Comparison of ENCODE assay signal across 9 cellular contexts in genomic region chr11:123103326-123103980, GRCh38. TPM values are rescaled to one million over a fixed set of nuclear protein-coding genes. Genes with fewer than 3 reads are reported as not detected.
DNase-seq lines count a peak whose midpoint lies in the region; ATAC-seq, FAIRE-seq and TF ChIP-seq lines count a peak whose summit lies in the region.
"Had no signal": no experiment of that assay in that cellular context is flagged by ENCODE, and none has a peak within 500 bp of the region (broad histone marks: within the 10 kb centered on the region; RNA-seq: fewer than 3 reads in every experiment).

No MANE protein-coding gene starts in this region.

- TF ChIP-seq RAD21 in GM12878 (IDR thresholded peaks at IDR 0.05; ENCODE audit: insufficient read depth, low read depth, low read length) = peak; percentile 66

- no peak for FAIRE-seq in GM12878 (lab: Jason Lieb, UNC)
- FAIRE-seq: colon had no signal

- ATAC-seq in GM12878 (peak; percentile 82), HG03521 (IDR thresholded peaks at IDR 0.05; ENCODE audit: unreplicated experiment) (no peak), GM21367 (IDR thresholded peaks at IDR 0.05; ENCODE audit: unreplicated experiment) (no peak)

- TF ChIP-seq EP300 in GM12878 (IDR thresholded peaks at IDR 0.05; ENCODE audit: borderline replicate concordance in 1 of 2, control insufficient read depth in 1 of 2, low read depth in 2 of 2, low read length in 2 of 2) (no peak), sigmoid colon (IDR thresholded peaks at IDR 0.05) (peak in 1 of 4 donors; percentile 12)

- 51% methylated on average over 8 of the region's 8 CpGs for WGBS in GM12878 (ENCODE audit: insufficient coverage, insufficient replicate concordance, low lambda C conversion rate, missing lambda C conversion rate)
- 64% methylated on average over 8 of the region's 8 CpGs for WGBS in hepatocyte (ENCODE audit: low lambda C conversion rate, missing lambda C conversion rate)
- WGBS in sigmoid colon, 2 donors = 45 to 61% methylated on average over 8 of the region's 8 CpGs

- CTCF ChIA-PET in GM12878 (lab: Yijun Ruan, JAX) = interaction anchor here (0.7 to 5.8 kb wide), 16 partner anchors 8 to 604 kb away, joined by 3 to 36 read pairs (median 4); no protein-coding TSS in a partner anchor

- no peak overlapping the region for H3K9ac ChIP-seq in GM12878 (ENCODE audit: control insufficient read depth, insufficient read depth, low read length)

- H3K27ac ChIP-seq in Peyer's patch = peak overlapping the region in 1 of 4 donors; percentile 47
- no peak overlapping the region for H3K27ac ChIP-seq in GM12878 (ENCODE audit: control insufficient read depth, insufficient read depth)
- peak overlapping the region; percentile 1 for H3K27ac ChIP-seq in hepatocyte
- peak overlapping the region; percentile 66 to 78 (median 70) for H3K27ac ChIP-seq in sigmoid colon

- no peaks in the 10 kb centered on the region for H3K9me2 ChIP-seq in hepatocyte (replicated peaks; ENCODE audit: insufficient read depth)

- POLR2A ChIA-PET in GM12878 (lab: Charles Lee) = interaction anchor here (0.6 kb wide), 1 partner anchor 14 kb away, joined by 3 read pairs; no protein-coding TSS in a partner anchor

- H3K4me2 ChIP-seq in GM12878 (ENCODE audit: control insufficient read depth, insufficient read depth) (no peak overlapping the region), hepatocyte (no peak overlapping the region)

- H3K36me3 ChIP-seq in Peyer's patch = no peaks in the 10 kb centered on the region
- no peaks in the 10 kb centered on the region for H3K36me3 ChIP-seq in GM12878 (ENCODE audit: control insufficient read depth in 2 of 2, insufficient read depth in 2 of 2, low read length in 1 of 2)
- no peaks in the 10 kb centered on the region for H3K36me3 ChIP-seq in hepatocyte (replicated peaks; ENCODE audit: insufficient read depth, low read depth)
- no peaks in the 10 kb centered on the region for H3K36me3 ChIP-seq in sigmoid colon

- in situ Hi-C loops in GM12878 (cut with MboI) = no loop called here

- intact Hi-C loops in GM12878 (cut with micrococcal nuclease; ENCODE audit: unreplicated experiment) = loop anchor here (10.0 kb wide), 1 partner anchor 601 kb away; no protein-coding TSS in a partner anchor
- intact Hi-C loops in sigmoid colon (cut with DNase I) = loop anchor here (5.0 to 10.0 kb wide), 2 partner anchors 41 to 371 kb away; partner anchors contain the start of gene HSPA8

- RAD21 ChIA-PET in GM12878 (lab: Charles Lee; ENCODE audit: unreplicated experiment) = interaction anchor here (0.8 to 4.1 kb wide), 8 partner anchors 9 to 604 kb away, joined by 3 to 31 read pairs (median 5); no protein-coding TSS in a partner anchor

- no peaks in the 10 kb centered on the region for H3K79me2 ChIP-seq in GM12878 (ENCODE audit: control insufficient read depth, insufficient read depth, low read length)
- no peaks in the 10 kb centered on the region for H3K79me2 ChIP-seq in hepatocyte

- no TSS peak for BruUV-seq in GM12878 (replicated peaks; lab: Mats Ljungman, UMichigan)

- H4K20me1 ChIP-seq in GM12878 (ENCODE audit: control insufficient read depth, insufficient read depth) = no peaks in the 10 kb centered on the region
- H4K20me1 ChIP-seq in hepatocyte (ENCODE audit: insufficient read depth, poor library complexity, severe bottlenecking) = no peaks in the 10 kb centered on the region

- H3K4me3 ChIP-seq in Peyer's patch = no peak overlapping the region
- no peak overlapping the region for H3K4me3 ChIP-seq in GM12878
- no peak overlapping the region for H3K4me3 ChIP-seq in hepatocyte
- H3K4me3 ChIP-seq in sigmoid colon = no peak overlapping the region

- TF ChIP-seq CTCF in LNCAP (IDR thresholded peaks at IDR 0.05) (peak; percentile 67), Peyer's patch (IDR thresholded peaks at IDR 0.05) (peak in 5 of 6 experiments; percentile 46 to 67 (median 65)), GM12878 (IDR thresholded peaks at IDR 0.05 in 2 of 3, conservative IDR thresholded peaks at IDR 0.05 in 1 of 3; ENCODE audit: control insufficient read depth in 2 of 3, extremely low read depth in 1 of 3, insufficient read depth in 1 of 3, low read depth in 3 of 3, low read length in 3 of 3) (peak; percentile 49 to 59 (median 58); a peak in 5 of 6 replicates), hepatocyte (IDR thresholded peaks at IDR 0.05; ENCODE audit: poor library complexity) (peak; percentile 71), sigmoid colon (IDR thresholded peaks at IDR 0.05) (peak; percentile 39 to 59 (median 48))

- H3K9me3 ChIP-seq in Peyer's patch (no peaks in the 10 kb centered on the region), GM12878 (replicated peaks; ENCODE audit: control insufficient read depth, insufficient read depth, low read length) (no peaks in the 10 kb centered on the region), hepatocyte (ENCODE audit: low read depth) (no peaks in the 10 kb centered on the region), sigmoid colon (no peaks in the 10 kb centered on the region)

- DNase-seq in ELF-1 (ENCODE audit: low read depth, low spot score) = peak; percentile 51
- peak in 1 of 3 donors; percentile 64 for DNase-seq in Peyer's patch
- no peak for DNase-seq in GM12878 (ENCODE audit: low read depth, low spot score)
- peak; percentile 68 for DNase-seq in hepatocyte (ENCODE audit: low spot score)
- DNase-seq in sigmoid colon = peak; percentile 83

- SMC1A ChIA-PET in GM12878 (lab: Charles Lee; ENCODE audit: uncharacterized antibody, unreplicated experiment) = interaction anchor here (0.6 to 3.4 kb wide), 13 partner anchors 20 to 375 kb away, joined by 3 to 17 read pairs (median 5); partner anchors contain the start of gene HSPA8

- H3K27me3 ChIP-seq in Peyer's patch (no peaks in the 10 kb centered on the region), GM12878 (replicated peaks in 1 of 2; ENCODE audit: control insufficient read depth in 2 of 2, insufficient read depth in 2 of 2, low read length in 1 of 2) (peaks cover 0 to 2% of the 10 kb centered on the region in 2 experiments; a peak in 1 of 4 replicates), hepatocyte (no peaks in the 10 kb centered on the region), sigmoid colon (no peaks in the 10 kb centered on the region)

- H2AFZ ChIP-seq in GM12878 (ENCODE audit: control insufficient read depth, low read depth, low read length) (no peak overlapping the region), hepatocyte (no peak overlapping the region)

- TF ChIP-seq POLR2A in Peyer's patch (IDR thresholded peaks at IDR 0.05) (no peak), GM12878 (IDR thresholded peaks at IDR 0.05; ENCODE audit: low read depth, low read length) (no peak), sigmoid colon (IDR thresholded peaks at IDR 0.05) (no peak)

- peaks cover 0 to 6% (median 0%) of the 10 kb centered on the region in 4 donors for H3K4me1 ChIP-seq in Peyer's patch
- H3K4me1 ChIP-seq in GM12878 (ENCODE audit: control insufficient read depth, insufficient read depth, low read length) = no peaks in the 10 kb centered on the region
- H3K4me1 ChIP-seq in hepatocyte (ENCODE audit: insufficient read depth) = peaks cover 13% of the 10 kb centered on the region
- H3K4me1 ChIP-seq in sigmoid colon = peaks cover 0 to 76% (median 72%) of the 10 kb centered on the region in 4 donors

TF ChIP-seq in GM12878, 131 proteins besides CTCF, POLR2A, EP300 and RAD21:
- TF ChIP-seq SP1 (IDR thresholded peaks at IDR 0.05; ENCODE audit: low read depth, low read length) (no peak), SMC3 (IDR thresholded peaks at IDR 0.05; ENCODE audit: borderline replicate concordance, low read length) (peak; percentile 41; the same call in 1 of the 2 replicates)

RNA-seq across cellular contexts. Expression of gene HSPA8, which starts 41.5 kb away (rescaled TPM):
- total RNA-seq in Peyer's patch (1,000 to 10,000 TPM in 1 of 4 donors, 100 to 1,000 TPM in 3; 459 to 1,091 (median 728) TPM), GM12878 (2014; rRNA removed) (2,142 and 2,298 TPM in 2 replicates), GM12878 (2014; rRNA removed; fragmentation: Illumina TruSeq; extraction: Trizol) (2,450 and 2,735 TPM in 2 replicates), GM12878 (2021) (1,578 and 1,698 TPM in 2 replicates), hepatocyte (1,636 and 1,726 TPM in 2 replicates), sigmoid colon (100 to 1,000 TPM; 576 to 731 (median 702) TPM)
- 799 and 807 TPM in 2 replicates for total RNA-seq in GM12878 (2013; cell fraction: nucleolus; rRNA removed)
- polyA plus RNA-seq in GM12878 (2011; ENCODE audit: low read depth) = 729 TPM
- polyA plus RNA-seq in GM12878 (2011; rRNA removed) (2,716 and 3,205 TPM in 2 replicates), GM12878 (2014; fragmentation: Illumina TruSeq; extraction: Trizol) (2,458 and 3,035 TPM in 2 replicates), GM12878 (2014; fragmentation: Nextera tagmentation; extraction: Ambion mirVana) (1,000 to 10,000 TPM; 1,190 to 1,772 TPM), GM12878 (2014; rRNA removed) (1,683 and 2,365 TPM in 2 replicates), GM12878 (2016; fragmentation: Nextera tagmentation; extraction: Ambion mirVana) (1,000 to 10,000 TPM; 1,900 to 1,949 TPM), hepatocyte (631 and 669 TPM in 2 replicates), sigmoid colon (100 to 1,000 TPM; 300 to 563 (median 354) TPM)
- polyA plus RNA-seq in GM12878 (2011; cell fraction: cytosol; rRNA removed) = 2,085 and 3,267 TPM in 2 replicates
- 2,060 and 2,197 TPM in 2 replicates for polyA plus RNA-seq in GM12878 (2011; cell fraction: nucleus; rRNA removed)
- 1,101 and 1,128 TPM in 2 replicates for polyA plus RNA-seq in GM12878 (2012)
- 3,706 and 4,126 TPM in 2 replicates for polyA minus RNA-seq in GM12878 (2011; rRNA and poly(A)+ RNA removed)
- polyA minus RNA-seq in GM12878 (2011; cell fraction: cytosol; rRNA and poly(A)+ RNA removed) = 616 and 823 TPM in 2 replicates
- polyA minus RNA-seq in GM12878 (2011; cell fraction: nucleus; rRNA and poly(A)+ RNA removed) = 785 and 1,054 TPM in 2 replicates
